In genomic region chr11:27362749-27363575, GRCh38 we compare ENCODE assay signal across 1 cellular context.
TF ChIP-seq lines count a peak whose summit lies in the region.

TSS of gene CCDC34 (minus strand) at chr11:27363215. CDS start at chr11:27363194, 21 bp downstream.

TF ChIP-seq in HepG2, 621 proteins besides CTCF, POLR2A, EP300 and RAD21 (continued from another document):
- TF ChIP-seq ZNF687 (CRISPR knock-in tag; IDR thresholded peaks at IDR 0.05): peak; percentile 99
- peak; percentile 92; the same call in 1 of the 2 replicates for TF ChIP-seq NFKB2 (CRISPR knock-in tag; IDR thresholded peaks at IDR 0.05; ENCODE audit: borderline replicate concordance)
- no peak for TF ChIP-seq KDM1A (CRISPR knock-in tag; IDR thresholded peaks at IDR 0.05)
- no peak for TF ChIP-seq ELF4 (CRISPR knock-in tag; IDR thresholded peaks at IDR 0.05; ENCODE audit: borderline replicate concordance)
- peak; percentile 35; the same call in 1 of the 2 replicates for TF ChIP-seq SOX5 (CRISPR knock-in tag; IDR thresholded peaks at IDR 0.05; ENCODE audit: borderline replicate concordance)
- no peak for TF ChIP-seq ZNF549 (CRISPR knock-in tag; IDR thresholded peaks at IDR 0.05)
- peak; percentile 53; the same call in 1 of the 2 replicates for TF ChIP-seq FOXJ3 (CRISPR knock-in tag; IDR thresholded peaks at IDR 0.05; ENCODE audit: borderline replicate concordance)
- peak; percentile 44; the same call in 1 of the 2 replicates for TF ChIP-seq POLR2AphosphoS5 (IDR thresholded peaks at IDR 0.05; ENCODE audit: low read depth, low read length)
- no peak; the same call in none of the 2 replicates for TF ChIP-seq KDM3A (CRISPR knock-in tag; IDR thresholded peaks at IDR 0.05; ENCODE audit: low read depth)
- no peak; the same call in 1 of the 2 replicates for TF ChIP-seq ZNF816 (CRISPR knock-in tag; IDR thresholded peaks at IDR 0.05; ENCODE audit: borderline replicate concordance)
- TF ChIP-seq BHLHE40 (IDR thresholded peaks at IDR 0.05; ENCODE audit: low read length): 0 out of 2 replicates have a peak, but pooled peaks have one; percentile 9
- no peak; the same call in 1 of the 2 replicates for TF ChIP-seq THAP8 (CRISPR knock-in tag; IDR thresholded peaks at IDR 0.05; ENCODE audit: borderline replicate concordance)
- TF ChIP-seq ZNF772 (CRISPR knock-in tag; IDR thresholded peaks at IDR 0.05): peak; percentile 82
- peak; percentile 71 for TF ChIP-seq PITX1 (CRISPR knock-in tag; IDR thresholded peaks at IDR 0.05)
- peak; percentile 49 for TF ChIP-seq RARA (CRISPR knock-in tag; IDR thresholded peaks at IDR 0.05)
- TF ChIP-seq ZNF570 (CRISPR knock-in tag; IDR thresholded peaks at IDR 0.05; ENCODE audit: borderline replicate concordance): no peak
- TF ChIP-seq ZNF101 (CRISPR knock-in tag; IDR thresholded peaks at IDR 0.05; ENCODE audit: borderline replicate concordance, low read depth): no peak
- 0 out of 2 replicates have a peak, but pooled peaks have one; percentile 29 for TF ChIP-seq ATF6 (CRISPR knock-in tag; conservative IDR thresholded peaks at IDR 0.05)
- TF ChIP-seq ZNF367 (CRISPR knock-in tag; IDR thresholded peaks at IDR 0.05; ENCODE audit: borderline replicate concordance): no peak
- peak; percentile 62; the same call in 1 of the 2 replicates for TF ChIP-seq THAP9 (CRISPR knock-in tag; IDR thresholded peaks at IDR 0.05; ENCODE audit: borderline replicate concordance)
- TF ChIP-seq MIER3 (CRISPR knock-in tag; IDR thresholded peaks at IDR 0.05; ENCODE audit: borderline replicate concordance): peak; percentile 86
- TF ChIP-seq SRSF1 (optimal IDR thresholded peaks at IDR 0.05; ENCODE audit: low read depth, low read length): no peak
- TF ChIP-seq FOXP4 (CRISPR knock-in tag; IDR thresholded peaks at IDR 0.05): peak; percentile 59
- peak in 1 of 2 experiments; percentile 35; a peak in 1 of 4 replicates for TF ChIP-seq REST (IDR thresholded peaks at IDR 0.05; ENCODE audit: borderline replicate concordance in 1 of 2, low read depth in 1 of 2, low read length in 2 of 2)
- TF ChIP-seq TEF (CRISPR knock-in tag; IDR thresholded peaks at IDR 0.05): 0 out of 2 replicates have a peak, but pooled peaks have one; percentile 72
- TF ChIP-seq EED (CRISPR knock-in tag; IDR thresholded peaks at IDR 0.05): peak; percentile 89; the same call in 1 of the 2 replicates
- no peak for TF ChIP-seq MBD4 (IDR thresholded peaks at IDR 0.05; ENCODE audit: borderline replicate concordance, low read length)
- TF ChIP-seq HMG20B (CRISPR knock-in tag; conservative IDR thresholded peaks at IDR 0.05): no peak
- TF ChIP-seq KDM2A (CRISPR knock-in tag; IDR thresholded peaks at IDR 0.05; ENCODE audit: borderline replicate concordance, low read depth): peak; percentile 100
- TF ChIP-seq IKZF1 (IDR thresholded peaks at IDR 0.05): no peak
- peak; percentile 94; the same call in 1 of the 2 replicates for TF ChIP-seq ZNF737 (CRISPR knock-in tag; IDR thresholded peaks at IDR 0.05; ENCODE audit: borderline replicate concordance)
- TF ChIP-seq SMC3 (IDR thresholded peaks at IDR 0.05; ENCODE audit: low read length): no peak
